In the genomic region with DNA sequence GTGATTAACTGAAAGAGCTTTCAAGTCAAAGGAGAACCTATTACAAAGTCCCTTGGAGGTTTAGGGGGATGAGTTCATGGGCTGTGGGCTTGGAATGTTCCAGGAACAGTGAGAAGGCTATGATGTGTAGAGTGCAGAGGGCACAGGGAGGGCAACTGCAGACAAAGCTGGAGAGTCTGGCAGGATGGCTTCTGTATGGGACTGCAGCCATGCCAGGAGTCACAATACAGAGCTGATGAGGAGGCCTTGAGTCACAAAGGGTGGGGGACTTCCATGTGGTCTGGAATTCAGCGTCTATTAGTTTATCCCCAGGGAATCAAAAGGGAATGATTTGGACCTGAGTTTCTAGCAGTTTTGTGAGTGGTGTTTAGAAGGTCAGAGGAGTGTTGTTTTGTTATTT, we compare ENCODE assay signal across 14 cellular contexts. TPM values are rescaled to one million over a fixed set of nuclear protein-coding genes. Genes with fewer than 3 reads are reported as not detected.
A peak's percentile ranks its signal among the peaks of the same experiment; 100 is the strongest.
DNase-seq lines count a peak whose midpoint lies in the region; ATAC-seq, FAIRE-seq and TF ChIP-seq lines count a peak whose summit lies in the region.
"Had no signal": no experiment of that assay in that cellular context is flagged by ENCODE, and none has a peak within 500 bp of the region (broad histone marks: within the 10 kb centered on the region; RNA-seq: fewer than 3 reads in every experiment).

No MANE protein-coding gene starts in this region.

- H3K36me3 ChIP-seq in SK-N-SH (replicated peaks in 1 of 2; ENCODE audit: control insufficient read depth in 1 of 2, insufficient read depth in 2 of 2, low read length in 1 of 2), result no peaks in the 10 kb centered on the region
- no peaks in the 10 kb centered on the region for H3K36me3 ChIP-seq in osteoblast (ENCODE audit: insufficient read depth, low read length)
- no peaks in the 10 kb centered on the region for H3K36me3 ChIP-seq in kidney (ENCODE audit: control insufficient read depth in 1 of 2, insufficient read depth in 2 of 2, low read length in 2 of 2)
- H3K36me3 ChIP-seq: ascending aorta, right atrium auricular region, tibial artery had no signal

- DNase-seq in GM03348 (ENCODE audit: low spot score), result peak; percentile 77
- no peak for DNase-seq in SK-N-SH
- DNase-seq in fibroblast of peridontal ligament (ENCODE audit: extremely low read depth), result peak; percentile 71
- peak; percentile 91 for DNase-seq in osteoblast (ENCODE audit: insufficient read length, low spot score, missing footprints)
- DNase-seq in kidney, result no peak
- DNase-seq in NCI-H2171 (lab: John Stamatoyannopoulos, UW), result no peak
- DNase-seq in SKM-1 treated with dmso at 0.1 percent for 144 hours (lab: John Stamatoyannopoulos, UW; ENCODE audit: unreplicated experiment), result no peak
- DNase-seq: erythroblast, NCI-H146, tibial artery had no signal

- no peaks in the 10 kb centered on the region for H3K79me2 ChIP-seq in SK-N-SH (ENCODE audit: insufficient read depth)
- no peaks in the 10 kb centered on the region for H3K79me2 ChIP-seq in osteoblast (ENCODE audit: insufficient read depth, low read length)

- H3F3A ChIP-seq in SK-N-SH (replicated peaks; ENCODE audit: insufficient read depth), result peaks cover 6% of the 10 kb centered on the region

- H3K9me3 ChIP-seq in SK-N-SH, result no peaks in the 10 kb centered on the region
- H3K9me3 ChIP-seq in osteoblast (ENCODE audit: low read depth, low read length), result no peaks in the 10 kb centered on the region
- no peaks in the 10 kb centered on the region for H3K9me3 ChIP-seq in kidney (ENCODE audit: control insufficient read depth in 1 of 2, low read length in 2 of 2)
- H3K9me3 ChIP-seq: ascending aorta, right atrium auricular region, tibial artery had no signal

- no peaks in the 10 kb centered on the region for H4K20me1 ChIP-seq in SK-N-SH (ENCODE audit: insufficient read depth)
- H4K20me1 ChIP-seq in osteoblast (ENCODE audit: insufficient read depth, low read length), result no peaks in the 10 kb centered on the region

- POLR2A ChIA-PET in SK-N-SH (lab: Yijun Ruan, JAX), result no interaction called here

- FAIRE-seq in kidney (lab: Jason Lieb, UNC), result no peak
- FAIRE-seq: GM12878 had no signal

- TF ChIP-seq RAD21 in SK-N-SH (IDR thresholded peaks at IDR 0.05; ENCODE audit: low read length), result no peak

- H3K27me3 ChIP-seq in SK-N-SH (ENCODE audit: insufficient read depth) (no peaks in the 10 kb centered on the region), osteoblast (ENCODE audit: insufficient read depth, low read length) (no peaks in the 10 kb centered on the region)
- H3K27me3 ChIP-seq: ascending aorta, right atrium auricular region, tibial artery had no signal

- H3K4me2 ChIP-seq in SK-N-SH, result peak overlapping the region; percentile 33; the same call in 1 of the 2 replicates
- peak overlapping the region; percentile 63 for H3K4me2 ChIP-seq in osteoblast (ENCODE audit: insufficient read depth, low read length)

- CTCF ChIA-PET in SK-N-SH (lab: Yijun Ruan, JAX), result no interaction called here

- intact Hi-C loops in kidney (cut with DNase I), result no loop called here

- TF ChIP-seq CTCF in SK-N-SH (IDR thresholded peaks at IDR 0.05), result no peak
- TF ChIP-seq CTCF in osteoblast (IDR thresholded peaks at IDR 0.05; ENCODE audit: extremely low read depth, low read depth, low read length), result no peak
- no peak for TF ChIP-seq CTCF in kidney (IDR thresholded peaks at IDR 0.05; ENCODE audit: borderline replicate concordance, extremely low read depth, insufficient read depth)

- H3K4me1 ChIP-seq in SK-N-SH (ENCODE audit: control insufficient read depth in 1 of 2, insufficient read depth in 2 of 2, low read depth in 1 of 2, low read length in 1 of 2) (peaks cover 0 to 11% of the 10 kb centered on the region in 2 experiments; a peak in 3 of 4 replicates), osteoblast (ENCODE audit: insufficient read depth, low read length) (peaks cover 39% of the 10 kb centered on the region), kidney (ENCODE audit: control insufficient read depth in 1 of 2, insufficient read depth in 1 of 2, low read depth in 1 of 2, low read length in 2 of 2) (peaks cover 2 to 4% of the 10 kb centered on the region in 2 donors)
- H3K4me1 ChIP-seq: ascending aorta had no signal

- H3K4me3 ChIP-seq in SK-N-SH (ENCODE audit: low read depth in 2 of 2, low read length in 1 of 2), result no peak overlapping the region
- H3K4me3 ChIP-seq in osteoblast (ENCODE audit: insufficient read depth, low read length), result peak overlapping the region; percentile 16
- no peak overlapping the region for H3K4me3 ChIP-seq in kidney (ENCODE audit: low read length in 2 of 2)
- H3K4me3 ChIP-seq: ascending aorta, GM12878, right atrium auricular region, tibial artery had no signal

- no peaks in the 10 kb centered on the region for H3K9me2 ChIP-seq in SK-N-SH

- ATAC-seq in HG03565 (IDR thresholded peaks at IDR 0.05; ENCODE audit: unreplicated experiment), result no peak
- ATAC-seq: GM12878 had no signal

- H2AFZ ChIP-seq in SK-N-SH (ENCODE audit: low read depth), result no peak overlapping the region; the same call in 1 of the 2 replicates
- H2AFZ ChIP-seq in osteoblast (ENCODE audit: low read length), result peak overlapping the region; percentile 15

- WGBS in SK-N-SH (ENCODE audit: low lambda C conversion rate), result 0% methylated on average over 1 of the region's 1 CpG

- no peak overlapping the region; the same call in 1 of the 2 replicates for H3K9ac ChIP-seq in SK-N-SH
- H3K9ac ChIP-seq in kidney (ENCODE audit: low read length in 2 of 2), result no peak overlapping the region

- H3K27ac ChIP-seq in SK-N-SH (ENCODE audit: low read depth in 2 of 2, low read length in 1 of 2) (peak overlapping the region in 1 of 2 experiments; percentile 51; a peak in 2 of 4 replicates), osteoblast (ENCODE audit: low read depth, low read length) (peak overlapping the region; percentile 65), kidney (ENCODE audit: low read depth in 2 of 2, low read length in 2 of 2) (no peak overlapping the region)
- H3K27ac ChIP-seq: ascending aorta, tibial artery had no signal

- peak in 1 of 2 experiments; percentile 11; a peak in 1 of 4 replicates for TF ChIP-seq EP300 in SK-N-SH (IDR thresholded peaks at IDR 0.05; ENCODE audit: borderline replicate concordance in 1 of 2, low read depth in 1 of 2, low read length in 1 of 2)

TF ChIP-seq in SK-N-SH, 30 proteins besides CTCF, POLR2A, EP300 and RAD21 (continues in another document):
- no peak for TF ChIP-seq ELF1 (IDR thresholded peaks at IDR 0.05)
- TF ChIP-seq FOSL2 (IDR thresholded peaks at IDR 0.05; ENCODE audit: borderline replicate concordance, low read depth), result 0 out of 2 replicates have a peak, but pooled peaks have one; percentile 2
- TF ChIP-seq PBX3 (IDR thresholded peaks at IDR 0.05), result no peak
- no peak for TF ChIP-seq NRF1 (IDR thresholded peaks at IDR 0.05; ENCODE audit: low read depth, low read length)
- peak; percentile 50 for TF ChIP-seq TCF12 (IDR thresholded peaks at IDR 0.05)
- TF ChIP-seq JUND (IDR thresholded peaks at IDR 0.05), result no peak
- no peak for TF ChIP-seq YY1 (IDR thresholded peaks at IDR 0.05; ENCODE audit: low read depth)
- TF ChIP-seq GATA2 (CRISPR knock-in tag; IDR thresholded peaks at IDR 0.05), result no peak
- no peak for TF ChIP-seq GABPA (IDR thresholded peaks at IDR 0.05; ENCODE audit: low read depth)
- TF ChIP-seq IRF3 (IDR thresholded peaks at IDR 0.05; ENCODE audit: low read depth, low read length), result no peak
- no peak for TF ChIP-seq USF1 (IDR thresholded peaks at IDR 0.05; ENCODE audit: borderline replicate concordance, low read depth)
- no peak for TF ChIP-seq EZH2phosphoT487 (IDR thresholded peaks at IDR 0.05; ENCODE audit: borderline replicate concordance, low read depth)
- TF ChIP-seq MXI1 (IDR thresholded peaks at IDR 0.05; ENCODE audit: low read depth, low read length), result no peak
- no peak for TF ChIP-seq SMC3 (IDR thresholded peaks at IDR 0.05; ENCODE audit: low read depth, low read length)
- no peak for TF ChIP-seq SIN3A (IDR thresholded peaks at IDR 0.05; ENCODE audit: borderline replicate concordance, low read depth, low read length)
- no peak for TF ChIP-seq TAF1 (IDR thresholded peaks at IDR 0.05; ENCODE audit: borderline replicate concordance, low read depth, low read length)
- no peak for TF ChIP-seq RCOR1 (IDR thresholded peaks at IDR 0.05; ENCODE audit: low read length)
- TF ChIP-seq FOXJ3 (CRISPR knock-in tag; IDR thresholded peaks at IDR 0.05), result no peak

RNA-seq across cellular contexts. Expression of gene TEK, which starts 14.4 kb away (rescaled TPM):
- 0.03 and 0.10 TPM in 2 replicates for polyA plus RNA-seq in SK-N-SH (2012; rRNA removed)
- 0.04 and 0.08 TPM in 2 replicates for polyA plus RNA-seq in SK-N-SH (2012; cell fraction: cytosol; rRNA removed)
- 0.08 and 0.11 TPM in 2 replicates for polyA plus RNA-seq in SK-N-SH (2012; cell fraction: nucleus; rRNA removed)
- total RNA-seq in osteoblast, result 4.1 and 8.3 TPM in 2 replicates
- 32.6 TPM for total RNA-seq in kidney
- 16.1 TPM for polyA plus RNA-seq in kidney (ENCODE audit: insufficient read depth, low read depth, low replicate concordance)
- total RNA-seq: GM12878 had no signal
- polyA plus RNA-seq: GM12878 had no signal

Comparison
In these comparisons a context has a peak if more than half of its experiments do, and no peak if none do; other contexts are left out.
1. DNase-seq: peak in GM03348 (single experiment), fibroblast of peridontal ligament (single experiment) and osteoblast (single experiment); none in SK-N-SH (single experiment), kidney (single experiment), NCI-H2171 (single experiment) and SKM-1 treated with dmso at 0.1 percent for 144 hours (single experiment).